In genomic region chr15:72118400-72118978, GRCh38 we compare ENCODE assay signal across 8 cellular contexts. TPM values are rescaled to one million over a fixed set of nuclear protein-coding genes. Genes with fewer than 3 reads are reported as not detected.
A peak's percentile ranks its signal among the peaks of the same experiment; 100 is the strongest.
DNase-seq lines count a peak whose midpoint lies in the region; ATAC-seq lines count a peak whose summit lies in the region.

TSS of gene SENP8 (plus strand) at chr15:72118403. CDS start at chr15:72139624, 21,221 bp downstream.

- H3K36me3 Mint-ChIP-seq in activated CD4-positive, alpha-beta memory T cell treated with anti-CD3 and anti-CD28 coated beads for 36 hours = no peaks in the 10 kb centered on the region

- intact Hi-C loops in activated CD4-positive, alpha-beta memory T cell treated with anti-CD3 and anti-CD28 coated beads for 36 hours (cut with micrococcal nuclease) = loop anchor here (1.0 to 5.0 kb wide), 5 partner anchors 110 to 569 kb away; partner anchors contain the start of genes ARIH1, BBS4, HEXA and HIGD2B

- peak within 1 kb of the TSS; percentile 96 for H3K27ac ChIP-seq in rectal smooth muscle tissue (ENCODE audit: low read depth, low read length)

- peak within 1 kb of the TSS; percentile 92 for H3K9ac ChIP-seq in rectal smooth muscle tissue (ENCODE audit: low read length)

- peak within 1 kb of the TSS; percentile 98 for H3K27ac Mint-ChIP-seq in activated CD4-positive, alpha-beta memory T cell treated with anti-CD3 and anti-CD28 coated beads for 36 hours

- no peaks in the 10 kb centered on the region for H3K27me3 ChIP-seq in rectal smooth muscle tissue (ENCODE audit: control insufficient read depth, insufficient read depth, low read length)

- H3K4me1 ChIP-seq in rectal smooth muscle tissue (ENCODE audit: control insufficient read depth, insufficient read depth, low read length) = peaks cover 19% of the 10 kb centered on the region

- no peaks in the 10 kb centered on the region for H3K27me3 Mint-ChIP-seq in activated CD4-positive, alpha-beta memory T cell treated with anti-CD3 and anti-CD28 coated beads for 36 hours

- peak within 1 kb of the TSS; percentile 95 for H3K4me3 ChIP-seq in rectal smooth muscle tissue (ENCODE audit: low read length)

- H3K4me3 Mint-ChIP-seq in activated CD4-positive, alpha-beta memory T cell treated with anti-CD3 and anti-CD28 coated beads for 36 hours = peak within 1 kb of the TSS; percentile 98

- H3K9me3 Mint-ChIP-seq in activated CD4-positive, alpha-beta memory T cell treated with anti-CD3 and anti-CD28 coated beads for 36 hours = no peaks in the 10 kb centered on the region

- H3K4me1 Mint-ChIP-seq in activated CD4-positive, alpha-beta memory T cell treated with anti-CD3 and anti-CD28 coated beads for 36 hours (ENCODE audit: low read depth) = peaks cover 32% of the 10 kb centered on the region

- DNase-seq in AML-193 (lab: John Stamatoyannopoulos, UW) (peak; percentile 73 to 88), glomerular endothelial cell (ENCODE audit: extremely low read depth, low read depth, low spot score) (peak; percentile 12), A172 (ENCODE audit: low spot score) (no peak), T1000 (lab: John Stamatoyannopoulos, UW) (no peak)
- no peak for DNase-seq in activated CD4-positive, alpha-beta memory T cell treated with anti-CD3 and anti-CD28 coated beads for 36 hours

- CTCF ChIA-PET in activated CD4-positive, alpha-beta memory T cell treated with anti-CD3 and anti-CD28 coated beads for 36 hours (lab: Charles Lee) = interaction anchor here (0.7 kb wide), 1 partner anchor 38 kb away, joined by 3 read pairs; no protein-coding TSS in a partner anchor

- ATAC-seq in GM18867 (IDR thresholded peaks at IDR 0.05; ENCODE audit: unreplicated experiment) = peak; percentile 29
- peak; percentile 28 for ATAC-seq in HG03280 (IDR thresholded peaks at IDR 0.05; ENCODE audit: unreplicated experiment)

- POLR2A ChIA-PET in activated CD4-positive, alpha-beta memory T cell treated with anti-CD3 and anti-CD28 coated beads for 36 hours (lab: Charles Lee) = interaction anchor here (0.6 to 1.3 kb wide), 4 partner anchors 109 to 709 kb away, joined by 3 to 7 read pairs (median 4); partner anchors contain the start of genes BBS4, HIGD2B and PKM

- H3K36me3 ChIP-seq in rectal smooth muscle tissue (ENCODE audit: control insufficient read depth, insufficient read depth, low read length) = no peaks in the 10 kb centered on the region

RNA-seq across cellular contexts. Expression of gene SENP8, which starts in this region (rescaled TPM):
- total RNA-seq in activated CD4-positive, alpha-beta memory T cell treated with anti-CD3 and anti-CD28 coated beads for 36 hours = 1 to 10 TPM; 2.5 TPM
- 1.4 and 2.5 TPM in 2 replicates for total RNA-seq in glomerular endothelial cell
- total RNA-seq in A172 (2014; rRNA removed; shearing (Covaris generic)) = 1.3 and 1.8 TPM in 2 replicates

Comparison
In these comparisons a context has a peak if more than half of its experiments do, and no peak if none do; other contexts are left out.
1. DNase-seq: peak in AML-193 (2 of 2) and glomerular endothelial cell (single experiment); none in activated CD4-positive, alpha-beta memory T cell treated with anti-CD3 and anti-CD28 coated beads for 36 hours (single experiment), A172 (single experiment) and T1000 (single experiment).